In the genomic region with DNA sequence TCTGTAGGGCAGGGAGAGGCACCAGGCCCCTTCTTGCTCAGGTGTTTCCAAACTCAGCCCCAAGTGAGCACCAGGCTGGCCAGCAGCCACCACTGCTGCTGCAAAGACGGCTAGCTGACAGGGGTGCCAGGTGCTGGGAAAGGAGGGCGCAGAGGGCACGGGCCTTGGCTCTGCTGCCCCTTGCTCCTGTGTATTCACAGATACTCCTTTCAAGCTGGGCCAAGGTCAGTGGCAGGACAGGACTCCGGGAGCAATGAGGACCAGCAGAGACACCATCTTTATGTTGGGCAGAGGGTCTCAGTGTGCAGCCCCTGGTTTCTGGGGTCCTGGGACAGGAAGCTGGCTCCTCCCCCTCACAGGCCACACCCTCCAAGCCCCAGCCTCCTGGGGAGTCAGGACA, we compare ENCODE assay signal across 20 cellular contexts.
"Had no signal": no experiment of that assay in that cellular context is flagged by ENCODE, and none has a peak within 500 bp of the region (broad histone marks: within the 10 kb centered on the region; RNA-seq: fewer than 3 reads in every experiment).

No MANE protein-coding gene starts in this region.

- ATAC-seq: activated naive CD4-positive, alpha-beta T cell treated with anti-CD3 and anti-CD28 coated beads, Interleukin-2, amount 50 U/mL, for 72 hours; activated T-cell treated with anti-CD3 and anti-CD28 coated beads, Interleukin-2, amount 50 U/mL, for 72 hours; body of pancreas; pancreas; stimulated activated naive B cell treated with anti-CD40 and anti-IgM and Interleukin-4, amounts not matched to agents 10 μg/mL and 1 μg/mL and 100 μg/mL, for 72 hours had no signal

- H3K27ac Mint-ChIP-seq: activated T-cell treated with anti-CD3 and anti-CD28 coated beads, Interleukin-2, amount 50 U/mL, for 72 hours; type B pancreatic cell had no signal

- H3K9me3 ChIP-seq: neutrophil, pancreas, sigmoid colon, spleen had no signal

- H3K4me3 Mint-ChIP-seq: activated T-cell treated with anti-CD3 and anti-CD28 coated beads, Interleukin-2, amount 50 U/mL, for 72 hours; natural killer cell; stimulated activated naive B cell treated with anti-CD40 and anti-IgM and Interleukin-4, amounts not matched to agents 10 μg/mL and 1 μg/mL and 100 μg/mL, for 72 hours; type B pancreatic cell had no signal

- H3K27me3 ChIP-seq: body of pancreas, neutrophil, pancreas, sigmoid colon, spleen had no signal

- H3K4me3 ChIP-seq: body of pancreas, pancreas, sigmoid colon, spleen had no signal

- H3K27me3 Mint-ChIP-seq: stimulated activated naive B cell treated with anti-CD40 and anti-IgM and Interleukin-4, amounts not matched to agents 10 μg/mL and 1 μg/mL and 100 μg/mL, for 72 hours; type B pancreatic cell had no signal

- DNase-seq: activated CD4-positive, alpha-beta T cell treated with anti-CD3 and anti-CD28 coated beads, Interleukin-2, amount 50 U/mL, for 4 hours; activated gamma-delta T cell; activated T-cell treated with anti-CD3 and anti-CD28 coated beads, Interleukin-2, amount 50 U/mL, for 72 hours; amygdala; caudate nucleus; foreskin melanocyte; kidney glomerular epithelial cell; mesenchymal stem cell; natural killer cell; sigmoid colon; spleen; stimulated activated CD4-positive, alpha-beta T cell treated with anti-CD3 and anti-CD28 coated beads, Interleukin-4, amount 100 ng/mL, for 4 hours; stimulated activated naive B cell treated with anti-CD40 and anti-IgM and Interleukin-4, amounts not matched to agents 10 μg/mL and 1 μg/mL and 100 μg/mL, for 72 hours; substantia nigra; SW 1271 had no signal

- H3K9me3 Mint-ChIP-seq: activated naive CD4-positive, alpha-beta T cell treated with anti-CD3 and anti-CD28 coated beads, Interleukin-2, amount 50 U/mL, for 72 hours; activated T-cell treated with anti-CD3 and anti-CD28 coated beads, Interleukin-2, amount 50 U/mL, for 72 hours; natural killer cell; stimulated activated naive B cell treated with anti-CD40 and anti-IgM and Interleukin-4, amounts not matched to agents 10 μg/mL and 1 μg/mL and 100 μg/mL, for 72 hours; type B pancreatic cell had no signal

- H3K4me1 ChIP-seq: body of pancreas, pancreas, sigmoid colon had no signal

- H3K27ac ChIP-seq: body of pancreas, neutrophil, pancreas had no signal

- H3K36me3 Mint-ChIP-seq: natural killer cell had no signal

- H3K4me1 Mint-ChIP-seq: natural killer cell; stimulated activated naive B cell treated with anti-CD40 and anti-IgM and Interleukin-4, amounts not matched to agents 10 μg/mL and 1 μg/mL and 100 μg/mL, for 72 hours had no signal
